In genomic region chr3:125231895-125232294, GRCh38 we compare ENCODE assay signal across 8 cellular contexts. TPM values are rescaled to one million over a fixed set of nuclear protein-coding genes. Genes with fewer than 3 reads are reported as not detected.
A peak's percentile ranks its signal among the peaks of the same experiment; 100 is the strongest.
DNase-seq lines count a peak whose midpoint lies in the region; ATAC-seq and TF ChIP-seq lines count a peak whose summit lies in the region.

No MANE protein-coding gene starts in this region.

- H3K36me3 Mint-ChIP-seq in activated CD4-positive, alpha-beta T cell treated with anti-CD3 and anti-CD28 coated beads, Interleukin-2, amount 10 ng/mL, durations not matched to agents 24 days and 14 days (ENCODE audit: low read depth): peaks cover 51% of the 10 kb centered on the region

- no peaks in the 10 kb centered on the region for H3K27me3 Mint-ChIP-seq in activated CD4-positive, alpha-beta T cell treated with anti-CD3 and anti-CD28 coated beads, Interleukin-2, amount 10 ng/mL, durations not matched to agents 24 days and 14 days

- TF ChIP-seq POLR2A in testis (IDR thresholded peaks at IDR 0.05): no peak

- DNase-seq in AG08395 (ENCODE audit: low spot score) (peak; percentile 56), astrocyte of the cerebellum (ENCODE audit: low read depth) (peak; percentile 24), left lung (no peak), testis (no peak)
- no peak for DNase-seq in activated CD4-positive, alpha-beta T cell treated with anti-CD3 and anti-CD28 coated beads, Interleukin-2, amount 10 ng/mL, durations not matched to agents 24 days and 14 days

- no peak overlapping the region for H3K27ac Mint-ChIP-seq in activated CD4-positive, alpha-beta T cell treated with anti-CD3 and anti-CD28 coated beads, Interleukin-2, amount 10 ng/mL, durations not matched to agents 24 days and 14 days

- no peak overlapping the region for H3K27ac ChIP-seq in left lung
- no peak overlapping the region for H3K27ac ChIP-seq in testis

- H3K9me3 ChIP-seq in left lung (no peaks in the 10 kb centered on the region), testis (no peaks in the 10 kb centered on the region)

- H3K27me3 ChIP-seq in left lung (no peaks in the 10 kb centered on the region), testis (no peaks in the 10 kb centered on the region)

- no peak overlapping the region for H3K4me3 Mint-ChIP-seq in activated CD4-positive, alpha-beta T cell treated with anti-CD3 and anti-CD28 coated beads, Interleukin-2, amount 10 ng/mL, durations not matched to agents 24 days and 14 days

- H3K4me3 ChIP-seq in astrocyte of the cerebellum (ENCODE audit: low read depth, low read length) (no peak overlapping the region), left lung (no peak overlapping the region), testis (no peak overlapping the region)

- in situ Hi-C loops in astrocyte of the cerebellum (cut with HindIII; ENCODE audit: low sequenced_read_pairs): no loop called here

- H3K4me1 Mint-ChIP-seq in activated CD4-positive, alpha-beta T cell treated with anti-CD3 and anti-CD28 coated beads, Interleukin-2, amount 10 ng/mL, durations not matched to agents 24 days and 14 days: peaks cover 5% of the 10 kb centered on the region

- intact Hi-C loops in left lung (cut with DNase I): no loop called here
- intact Hi-C loops in testis (cut with DNase I; ENCODE audit: low total_unique reads): no loop called here
- intact Hi-C loops in activated CD4-positive, alpha-beta T cell treated with anti-CD3 and anti-CD28 coated beads, Interleukin-2, amount 10 ng/mL, durations not matched to agents 24 days and 14 days (cut with micrococcal nuclease): loop anchor here (2.0 to 5.0 kb wide), 3 partner anchors 17 to 145 kb away; partner anchors contain the start of gene ZNF148

- TF ChIP-seq CTCF in astrocyte of the cerebellum (IDR thresholded peaks at IDR 0.05; ENCODE audit: low read depth, low read length, missing control alignments) (no peak), left lung (IDR thresholded peaks at IDR 0.05) (no peak), testis (IDR thresholded peaks at IDR 0.05) (no peak)

- ATAC-seq in HG02884 (IDR thresholded peaks at IDR 0.05; ENCODE audit: unreplicated experiment): peak; percentile 43
- peak; percentile 16 for ATAC-seq in left lung
- no peak for ATAC-seq in HG03097 (IDR thresholded peaks at IDR 0.05; ENCODE audit: low FRiP score, unreplicated experiment)
- no peak for ATAC-seq in HG02852 (IDR thresholded peaks at IDR 0.05; ENCODE audit: unreplicated experiment)

- H3K9me3 Mint-ChIP-seq in activated CD4-positive, alpha-beta T cell treated with anti-CD3 and anti-CD28 coated beads, Interleukin-2, amount 10 ng/mL, durations not matched to agents 24 days and 14 days: no peaks in the 10 kb centered on the region

- H3K36me3 ChIP-seq in left lung (peaks cover 0 to 26% of the 10 kb centered on the region in 2 donors), testis (ENCODE audit: low read depth, missing control alignments) (no peaks in the 10 kb centered on the region)

- H3K4me1 ChIP-seq in left lung (peaks cover 0 to 3% of the 10 kb centered on the region in 2 donors), testis (no peaks in the 10 kb centered on the region)

- 64 to 75% methylated on average over 3 of the region's 3 CpGs for WGBS in testis, 2 donors

RNA-seq across cellular contexts. Expression of gene SLC12A8, which starts 19.3 kb away (rescaled TPM):
- total RNA-seq in left lung (10 to 100 TPM in 1 of 2 donors, 1 to 10 TPM in 1; 9.0 to 17.1 TPM), testis (10 to 100 TPM; 12.3 to 21.0 TPM)
- polyA plus RNA-seq in testis (ENCODE audit: insufficient read depth, low read depth, low replicate concordance): 10.3 TPM
- total RNA-seq in activated CD4-positive, alpha-beta T cell treated with anti-CD3 and anti-CD28 coated beads, Interleukin-2, amount 10 ng/mL, durations not matched to agents 24 days and 14 days: 1.1 and 1.2 TPM in 2 replicates

Comparison
In these comparisons a context has a peak if more than half of its experiments do, and no peak if none do; other contexts are left out.
1. DNase-seq: peak in AG08395 (single experiment) and astrocyte of the cerebellum (single experiment); none in left lung (0 of 2), testis (single experiment) and activated CD4-positive, alpha-beta T cell treated with anti-CD3 and anti-CD28 coated beads, Interleukin-2, amount 10 ng/mL, durations not matched to agents 24 days and 14 days (single experiment).
2. ATAC-seq: peak in HG02884 (single experiment) and left lung (single experiment); none in HG03097 (single experiment) and HG02852 (single experiment).